ENCODE assay signal across 1 cellular context in genomic region chr14:104171029-104171697, GRCh38.
A peak's percentile ranks its signal among the peaks of the same experiment; 100 is the strongest.
TF ChIP-seq lines count a peak whose summit lies in the region.

No MANE protein-coding gene starts in this region.

TF ChIP-seq in H1, 55 proteins besides CTCF, POLR2A, EP300 and RAD21 (continued from another document):
- TF ChIP-seq, protein P1, sequence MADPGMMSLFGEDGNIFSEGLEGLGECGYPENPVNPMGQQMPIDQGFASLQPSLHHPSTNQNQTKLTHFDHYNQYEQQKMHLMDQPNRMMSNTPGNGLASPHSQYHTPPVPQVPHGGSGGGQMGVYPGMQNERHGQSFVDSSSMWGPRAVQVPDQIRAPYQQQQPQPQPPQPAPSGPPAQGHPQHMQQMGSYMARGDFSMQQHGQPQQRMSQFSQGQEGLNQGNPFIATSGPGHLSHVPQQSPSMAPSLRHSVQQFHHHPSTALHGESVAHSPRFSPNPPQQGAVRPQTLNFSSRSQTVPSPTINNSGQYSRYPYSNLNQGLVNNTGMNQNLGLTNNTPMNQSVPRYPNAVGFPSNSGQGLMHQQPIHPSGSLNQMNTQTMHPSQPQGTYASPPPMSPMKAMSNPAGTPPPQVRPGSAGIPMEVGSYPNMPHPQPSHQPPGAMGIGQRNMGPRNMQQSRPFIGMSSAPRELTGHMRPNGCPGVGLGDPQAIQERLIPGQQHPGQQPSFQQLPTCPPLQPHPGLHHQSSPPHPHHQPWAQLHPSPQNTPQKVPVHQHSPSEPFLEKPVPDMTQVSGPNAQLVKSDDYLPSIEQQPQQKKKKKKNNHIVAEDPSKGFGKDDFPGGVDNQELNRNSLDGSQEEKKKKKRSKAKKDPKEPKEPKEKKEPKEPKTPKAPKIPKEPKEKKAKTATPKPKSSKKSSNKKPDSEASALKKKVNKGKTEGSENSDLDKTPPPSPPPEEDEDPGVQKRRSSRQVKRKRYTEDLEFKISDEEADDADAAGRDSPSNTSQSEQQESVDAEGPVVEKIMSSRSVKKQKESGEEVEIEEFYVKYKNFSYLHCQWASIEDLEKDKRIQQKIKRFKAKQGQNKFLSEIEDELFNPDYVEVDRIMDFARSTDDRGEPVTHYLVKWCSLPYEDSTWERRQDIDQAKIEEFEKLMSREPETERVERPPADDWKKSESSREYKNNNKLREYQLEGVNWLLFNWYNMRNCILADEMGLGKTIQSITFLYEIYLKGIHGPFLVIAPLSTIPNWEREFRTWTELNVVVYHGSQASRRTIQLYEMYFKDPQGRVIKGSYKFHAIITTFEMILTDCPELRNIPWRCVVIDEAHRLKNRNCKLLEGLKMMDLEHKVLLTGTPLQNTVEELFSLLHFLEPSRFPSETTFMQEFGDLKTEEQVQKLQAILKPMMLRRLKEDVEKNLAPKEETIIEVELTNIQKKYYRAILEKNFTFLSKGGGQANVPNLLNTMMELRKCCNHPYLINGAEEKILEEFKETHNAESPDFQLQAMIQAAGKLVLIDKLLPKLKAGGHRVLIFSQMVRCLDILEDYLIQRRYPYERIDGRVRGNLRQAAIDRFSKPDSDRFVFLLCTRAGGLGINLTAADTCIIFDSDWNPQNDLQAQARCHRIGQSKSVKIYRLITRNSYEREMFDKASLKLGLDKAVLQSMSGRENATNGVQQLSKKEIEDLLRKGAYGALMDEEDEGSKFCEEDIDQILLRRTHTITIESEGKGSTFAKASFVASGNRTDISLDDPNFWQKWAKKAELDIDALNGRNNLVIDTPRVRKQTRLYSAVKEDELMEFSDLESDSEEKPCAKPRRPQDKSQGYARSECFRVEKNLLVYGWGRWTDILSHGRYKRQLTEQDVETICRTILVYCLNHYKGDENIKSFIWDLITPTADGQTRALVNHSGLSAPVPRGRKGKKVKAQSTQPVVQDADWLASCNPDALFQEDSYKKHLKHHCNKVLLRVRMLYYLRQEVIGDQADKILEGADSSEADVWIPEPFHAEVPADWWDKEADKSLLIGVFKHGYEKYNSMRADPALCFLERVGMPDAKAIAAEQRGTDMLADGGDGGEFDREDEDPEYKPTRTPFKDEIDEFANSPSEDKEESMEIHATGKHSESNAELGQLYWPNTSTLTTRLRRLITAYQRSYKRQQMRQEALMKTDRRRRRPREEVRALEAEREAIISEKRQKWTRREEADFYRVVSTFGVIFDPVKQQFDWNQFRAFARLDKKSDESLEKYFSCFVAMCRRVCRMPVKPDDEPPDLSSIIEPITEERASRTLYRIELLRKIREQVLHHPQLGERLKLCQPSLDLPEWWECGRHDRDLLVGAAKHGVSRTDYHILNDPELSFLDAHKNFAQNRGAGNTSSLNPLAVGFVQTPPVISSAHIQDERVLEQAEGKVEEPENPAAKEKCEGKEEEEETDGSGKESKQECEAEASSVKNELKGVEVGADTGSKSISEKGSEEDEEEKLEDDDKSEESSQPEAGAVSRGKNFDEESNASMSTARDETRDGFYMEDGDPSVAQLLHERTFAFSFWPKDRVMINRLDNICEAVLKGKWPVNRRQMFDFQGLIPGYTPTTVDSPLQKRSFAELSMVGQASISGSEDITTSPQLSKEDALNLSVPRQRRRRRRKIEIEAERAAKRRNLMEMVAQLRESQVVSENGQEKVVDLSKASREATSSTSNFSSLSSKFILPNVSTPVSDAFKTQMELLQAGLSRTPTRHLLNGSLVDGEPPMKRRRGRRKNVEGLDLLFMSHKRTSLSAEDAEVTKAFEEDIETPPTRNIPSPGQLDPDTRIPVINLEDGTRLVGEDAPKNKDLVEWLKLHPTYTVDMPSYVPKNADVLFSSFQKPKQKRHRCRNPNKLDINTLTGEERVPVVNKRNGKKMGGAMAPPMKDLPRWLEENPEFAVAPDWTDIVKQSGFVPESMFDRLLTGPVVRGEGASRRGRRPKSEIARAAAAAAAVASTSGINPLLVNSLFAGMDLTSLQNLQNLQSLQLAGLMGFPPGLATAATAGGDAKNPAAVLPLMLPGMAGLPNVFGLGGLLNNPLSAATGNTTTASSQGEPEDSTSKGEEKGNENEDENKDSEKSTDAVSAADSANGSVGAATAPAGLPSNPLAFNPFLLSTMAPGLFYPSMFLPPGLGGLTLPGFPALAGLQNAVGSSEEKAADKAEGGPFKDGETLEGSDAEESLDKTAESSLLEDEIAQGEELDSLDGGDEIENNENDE (IDR thresholded peaks at IDR 0.05; ENCODE audit: insufficient replicate concordance, low read length), result no peak
- TF ChIP-seq EGR1 (IDR thresholded peaks at IDR 0.05; ENCODE audit: borderline replicate concordance, low read depth, low read length), result peak; percentile 61; the same call in 1 of the 2 replicates
- TF ChIP-seq CREB1 (IDR thresholded peaks at IDR 0.05), result no peak
- no peak for TF ChIP-seq CHD1 (IDR thresholded peaks at IDR 0.05; ENCODE audit: low read depth, low read length)
- no peak for TF ChIP-seq SP2 (IDR thresholded peaks at IDR 0.05; ENCODE audit: low read length)
- 0 out of 2 replicates have a peak, but pooled peaks have one; percentile 27 for TF ChIP-seq TAF1 (IDR thresholded peaks at IDR 0.05; ENCODE audit: low read depth, low read length)
- TF ChIP-seq TEAD4 (IDR thresholded peaks at IDR 0.05; ENCODE audit: low read depth, low read length), result peak; percentile 98
- TF ChIP-seq RFX5 (IDR thresholded peaks at IDR 0.05; ENCODE audit: borderline replicate concordance, low read depth, low read length), result no peak
- 0 out of 2 replicates have a peak, but pooled peaks have one; percentile 11 for TF ChIP-seq MAFK (IDR thresholded peaks at IDR 0.05; ENCODE audit: low read depth, low read length)
- no peak for TF ChIP-seq NANOG (IDR thresholded peaks at IDR 0.05; ENCODE audit: insufficient read depth, low read depth, low read length, poor library complexity, severe bottlenecking)
